ENCODE assay signal across 8 cellular contexts in genomic region chr19:50817941-50818858, GRCh38. TPM values are rescaled to one million over a fixed set of nuclear protein-coding genes. Genes with fewer than 3 reads are reported as not detected.
DNase-seq lines count a peak whose midpoint lies in the region; ATAC-seq, FAIRE-seq and TF ChIP-seq lines count a peak whose summit lies in the region.

No MANE protein-coding gene starts in this region.

- DNase-seq in ecto neural progenitor cell (ENCODE audit: low spot score), result peak; percentile 92
- no peak for DNase-seq in NK-92 treated with Interleukin-12 subunit alpha and Interleukin-12 subunit beta, amount 100 ng/mL, for 24 hours (lab: John Stamatoyannopoulos, UW)
- no peak for DNase-seq in G401 (ENCODE audit: low spot score)

- FAIRE-seq in G401.6 (lab: Jason Lieb, UNC), result peak; percentile 31

- H3K27me3 Mint-ChIP-seq in T-helper 1 cell treated with Interleukin-12 subunit alpha and Interleukin-12 subunit beta and Interleukin-4 antibody, amounts not matched to agents 30 μg/mL and 1 μg/mL, for 36 hours (ENCODE audit: low read depth), result peaks cover 51% of the 10 kb centered on the region
- H3K27me3 Mint-ChIP-seq in nephron (ENCODE audit: low read depth), result peaks cover 90% of the 10 kb centered on the region

- ATAC-seq in GM19452 (IDR thresholded peaks at IDR 0.05; ENCODE audit: unreplicated experiment) (peak; percentile 65), HG03442 (IDR thresholded peaks at IDR 0.05; ENCODE audit: unreplicated experiment) (peak; percentile 47)

- in situ Hi-C loops in G401 (cut with HindIII; ENCODE audit: low sequenced_read_pairs), result no loop called here

- no peaks in the 10 kb centered on the region for H3K9me3 Mint-ChIP-seq in T-helper 1 cell treated with Interleukin-12 subunit alpha and Interleukin-12 subunit beta and Interleukin-4 antibody, amounts not matched to agents 30 μg/mL and 1 μg/mL, for 36 hours
- H3K9me3 Mint-ChIP-seq in nephron, result peaks cover 5% of the 10 kb centered on the region

- no peak overlapping the region for H3K27ac Mint-ChIP-seq in T-helper 1 cell treated with Interleukin-12 subunit alpha and Interleukin-12 subunit beta and Interleukin-4 antibody, amounts not matched to agents 30 μg/mL and 1 μg/mL, for 36 hours
- H3K27ac Mint-ChIP-seq in nephron, result no peak overlapping the region

- peak overlapping the region; percentile 84 for H3K4me3 Mint-ChIP-seq in T-helper 1 cell treated with Interleukin-12 subunit alpha and Interleukin-12 subunit beta and Interleukin-4 antibody, amounts not matched to agents 30 μg/mL and 1 μg/mL, for 36 hours
- peak overlapping the region; percentile 51 to 73 (median 71) for H3K4me3 Mint-ChIP-seq in nephron

- no peak for TF ChIP-seq CTCF in nephron (IDR thresholded peaks at IDR 0.05; ENCODE audit: unreplicated experiment in 3 of 3)

- H3K4me1 Mint-ChIP-seq in T-helper 1 cell treated with Interleukin-12 subunit alpha and Interleukin-12 subunit beta and Interleukin-4 antibody, amounts not matched to agents 30 μg/mL and 1 μg/mL, for 36 hours (ENCODE audit: low read depth), result peaks cover 26% of the 10 kb centered on the region
- H3K4me1 Mint-ChIP-seq in nephron, result peaks cover 17% of the 10 kb centered on the region

- H3K36me3 Mint-ChIP-seq in T-helper 1 cell treated with Interleukin-12 subunit alpha and Interleukin-12 subunit beta and Interleukin-4 antibody, amounts not matched to agents 30 μg/mL and 1 μg/mL, for 36 hours (ENCODE audit: low read depth), result no peaks in the 10 kb centered on the region
- no peaks in the 10 kb centered on the region for H3K36me3 Mint-ChIP-seq in nephron (ENCODE audit: low read depth)

RNA-seq across cellular contexts. Expression of gene KLK1, which starts 5.4 kb away (rescaled TPM):
- total RNA-seq in G401 (2014; rRNA removed; shearing (Covaris generic)), result not detected in 2 replicates

RNA-seq across cellular contexts. Expression of gene KLK15, which starts 15.2 kb away (rescaled TPM):
- total RNA-seq in G401 (2014; rRNA removed; shearing (Covaris generic)), result not detected in 2 replicates

RNA-seq across cellular contexts. Expression of gene ACP4, which starts 28.0 kb away (rescaled TPM):
- not detected in 2 replicates for total RNA-seq in G401 (2014; rRNA removed; shearing (Covaris generic))

RNA-seq across cellular contexts. Expression of gene KLK3, which starts 36.5 kb away (rescaled TPM):
- total RNA-seq in G401 (2014; rRNA removed; shearing (Covaris generic)), result not detected in 2 replicates

RNA-seq across cellular contexts. Expression of gene GPR32, which starts 47.9 kb away (rescaled TPM):
- total RNA-seq in G401 (2014; rRNA removed; shearing (Covaris generic)), result not detected in 2 replicates
